Comparison of ENCODE assay signal across 8 cellular contexts in genomic region chr3:69012111-69012835, GRCh38. TPM values are rescaled to one million over a fixed set of nuclear protein-coding genes. Genes with fewer than 3 reads are reported as not detected.
DNase-seq lines count a peak whose midpoint lies in the region; ATAC-seq lines count a peak whose summit lies in the region.

No MANE protein-coding gene starts in this region.

- ATAC-seq in natural killer cell treated with Interleukin-12 subunit alpha and Interleukin-12 subunit beta and Interleukin-15 and Interleukin-18, amount 100 ng/mL, for 72 hours, result no peak
- ATAC-seq in HG03378 (IDR thresholded peaks at IDR 0.05; ENCODE audit: unreplicated experiment) (no peak), GM18867 (IDR thresholded peaks at IDR 0.05; ENCODE audit: unreplicated experiment) (no peak)

- H3K27me3 Mint-ChIP-seq in CD8-positive, alpha-beta memory T cell, result no peaks in the 10 kb centered on the region
- H3K27me3 Mint-ChIP-seq in natural killer cell treated with Interleukin-12 subunit alpha and Interleukin-12 subunit beta and Interleukin-15 and Interleukin-18, amount 100 ng/mL, for 72 hours, result no peaks in the 10 kb centered on the region

- no peak for DNase-seq in CD8-positive, alpha-beta memory T cell
- DNase-seq in RPMI7951 (ENCODE audit: low read depth), result peak; percentile 15
- DNase-seq in natural killer cell treated with Interleukin-12 subunit alpha and Interleukin-12 subunit beta and Interleukin-15 and Interleukin-18, amount 100 ng/mL, for 72 hours (ENCODE audit: low spot score), result no peak
- no peak for DNase-seq in cerebellum (ENCODE audit: low spot score)
- DNase-seq in NK-92 treated with Interleukin-12 subunit alpha and Interleukin-12 subunit beta, amount 100 ng/mL, for 24 hours (lab: John Stamatoyannopoulos, UW), result no peak

- no peak overlapping the region for H3K27ac ChIP-seq in CD8-positive, alpha-beta memory T cell (ENCODE audit: low read depth, low read length)
- H3K27ac ChIP-seq in esophagus (ENCODE audit: low read depth in 2 of 2, low read length in 1 of 2), result peak overlapping the region; percentile 97 to 99

- H3K4me3 Mint-ChIP-seq in CD8-positive, alpha-beta memory T cell, result peak overlapping the region; percentile 88 to 97 (median 93)
- peak overlapping the region; percentile 92 for H3K4me3 Mint-ChIP-seq in natural killer cell treated with Interleukin-12 subunit alpha and Interleukin-12 subunit beta and Interleukin-15 and Interleukin-18, amount 100 ng/mL, for 72 hours

- peak overlapping the region; percentile 85 to 97 (median 93) for H3K27ac Mint-ChIP-seq in CD8-positive, alpha-beta memory T cell
- H3K27ac Mint-ChIP-seq in natural killer cell treated with Interleukin-12 subunit alpha and Interleukin-12 subunit beta and Interleukin-15 and Interleukin-18, amount 100 ng/mL, for 72 hours, result peak overlapping the region; percentile 57 to 75

- H3K9me3 Mint-ChIP-seq in CD8-positive, alpha-beta memory T cell, result no peaks in the 10 kb centered on the region
- no peaks in the 10 kb centered on the region for H3K9me3 Mint-ChIP-seq in natural killer cell treated with Interleukin-12 subunit alpha and Interleukin-12 subunit beta and Interleukin-15 and Interleukin-18, amount 100 ng/mL, for 72 hours

- peak overlapping the region; percentile 53 for H3K4me3 ChIP-seq in CD8-positive, alpha-beta memory T cell (ENCODE audit: low read length)
- H3K4me3 ChIP-seq in esophagus (ENCODE audit: low read depth in 1 of 2, low read length in 2 of 2), result peak overlapping the region; percentile 85 to 91

- no peaks in the 10 kb centered on the region for H3K27me3 ChIP-seq in CD8-positive, alpha-beta memory T cell (ENCODE audit: insufficient read depth, low read length, poor library complexity, severe bottlenecking)
- no peaks in the 10 kb centered on the region for H3K27me3 ChIP-seq in esophagus (ENCODE audit: control insufficient read depth in 1 of 2, insufficient read depth in 2 of 2, low read length in 2 of 2)

- CTCF ChIA-PET in CD8-positive, alpha-beta memory T cell (lab: Charles Lee), result interaction anchor here (0.6 to 2.5 kb wide), 4 partner anchors 12 to 81 kb away, joined by 3 to 9 read pairs (median 4); no protein-coding TSS in a partner anchor

- WGBS in esophagus, 2 donors, result 30 to 45% methylated on average over 22 of the region's 22 CpGs

- peaks cover 0 to 18% (median 11%) of the 10 kb centered on the region in 3 donors for H3K36me3 Mint-ChIP-seq in CD8-positive, alpha-beta memory T cell
- H3K36me3 Mint-ChIP-seq in natural killer cell treated with Interleukin-12 subunit alpha and Interleukin-12 subunit beta and Interleukin-15 and Interleukin-18, amount 100 ng/mL, for 72 hours, result peaks cover 4% of the 10 kb centered on the region

- POLR2A ChIA-PET in CD8-positive, alpha-beta memory T cell (lab: Charles Lee), result interaction anchor here (0.7 kb wide), 1 partner anchor 75 kb away, joined by 3 read pairs; no protein-coding TSS in a partner anchor

- peaks cover 23% of the 10 kb centered on the region for H3K4me1 ChIP-seq in CD8-positive, alpha-beta memory T cell (ENCODE audit: insufficient read depth, low read length)
- peaks cover 0 to 3% of the 10 kb centered on the region in 2 donors for H3K4me1 ChIP-seq in esophagus (ENCODE audit: control insufficient read depth in 2 of 2, insufficient read depth in 2 of 2, low read length in 1 of 2)

- H3K36me3 ChIP-seq in CD8-positive, alpha-beta memory T cell (ENCODE audit: insufficient read depth, low read length), result no peaks in the 10 kb centered on the region
- H3K36me3 ChIP-seq in esophagus (ENCODE audit: control insufficient read depth in 2 of 2, insufficient read depth in 2 of 2, low read length in 1 of 2), result no peaks in the 10 kb centered on the region

- H3K9me3 ChIP-seq in CD8-positive, alpha-beta memory T cell (ENCODE audit: low read length), result no peaks in the 10 kb centered on the region
- H3K9me3 ChIP-seq in esophagus (ENCODE audit: control insufficient read depth in 2 of 2, insufficient read depth in 1 of 2, low read depth in 1 of 2, low read length in 1 of 2), result no peaks in the 10 kb centered on the region

- peaks cover 34 to 64% (median 57%) of the 10 kb centered on the region in 3 donors for H3K4me1 Mint-ChIP-seq in CD8-positive, alpha-beta memory T cell
- peaks cover 16 to 23% of the 10 kb centered on the region in 2 donors for H3K4me1 Mint-ChIP-seq in natural killer cell treated with Interleukin-12 subunit alpha and Interleukin-12 subunit beta and Interleukin-15 and Interleukin-18, amount 100 ng/mL, for 72 hours (ENCODE audit: low read depth in 2 of 2)

RNA-seq across cellular contexts. Expression of gene EOGT, which starts 1.2 kb away (rescaled TPM):
- 10 to 100 TPM; 19.7 TPM for total RNA-seq in CD8-positive, alpha-beta memory T cell
- 14.7 TPM for polyA plus RNA-seq in CD8-positive, alpha-beta memory T cell
- 41.7 and 43.0 TPM in 2 replicates for total RNA-seq in RPMI7951 (2014; rRNA removed; shearing (Covaris generic))
- polyA plus RNA-seq in esophagus, result 10 to 100 TPM; 13.3 to 28.1 TPM
- total RNA-seq in natural killer cell treated with Interleukin-12 subunit alpha and Interleukin-12 subunit beta and Interleukin-15 and Interleukin-18, amount 100 ng/mL, for 72 hours, result 10 to 100 TPM; 12.0 to 31.8 TPM
- total RNA-seq in cerebellum, result 12.2 TPM

RNA-seq across cellular contexts. Expression of gene TMF1, which starts 39.9 kb away (rescaled TPM):
- 10 to 100 TPM; 31.8 to 35.6 TPM for total RNA-seq in CD8-positive, alpha-beta memory T cell
- polyA plus RNA-seq in CD8-positive, alpha-beta memory T cell, result 40.0 TPM
- total RNA-seq in RPMI7951 (2014; rRNA removed; shearing (Covaris generic)), result 22.7 and 27.3 TPM in 2 replicates
- 1 to 10 TPM; 6.9 to 7.6 TPM for polyA plus RNA-seq in esophagus
- 10 to 100 TPM; 42.2 to 43.7 TPM for total RNA-seq in natural killer cell treated with Interleukin-12 subunit alpha and Interleukin-12 subunit beta and Interleukin-15 and Interleukin-18, amount 100 ng/mL, for 72 hours
- 33.7 TPM for total RNA-seq in cerebellum
